ENCODE assay signal across 15 cellular contexts in the genomic region with DNA sequence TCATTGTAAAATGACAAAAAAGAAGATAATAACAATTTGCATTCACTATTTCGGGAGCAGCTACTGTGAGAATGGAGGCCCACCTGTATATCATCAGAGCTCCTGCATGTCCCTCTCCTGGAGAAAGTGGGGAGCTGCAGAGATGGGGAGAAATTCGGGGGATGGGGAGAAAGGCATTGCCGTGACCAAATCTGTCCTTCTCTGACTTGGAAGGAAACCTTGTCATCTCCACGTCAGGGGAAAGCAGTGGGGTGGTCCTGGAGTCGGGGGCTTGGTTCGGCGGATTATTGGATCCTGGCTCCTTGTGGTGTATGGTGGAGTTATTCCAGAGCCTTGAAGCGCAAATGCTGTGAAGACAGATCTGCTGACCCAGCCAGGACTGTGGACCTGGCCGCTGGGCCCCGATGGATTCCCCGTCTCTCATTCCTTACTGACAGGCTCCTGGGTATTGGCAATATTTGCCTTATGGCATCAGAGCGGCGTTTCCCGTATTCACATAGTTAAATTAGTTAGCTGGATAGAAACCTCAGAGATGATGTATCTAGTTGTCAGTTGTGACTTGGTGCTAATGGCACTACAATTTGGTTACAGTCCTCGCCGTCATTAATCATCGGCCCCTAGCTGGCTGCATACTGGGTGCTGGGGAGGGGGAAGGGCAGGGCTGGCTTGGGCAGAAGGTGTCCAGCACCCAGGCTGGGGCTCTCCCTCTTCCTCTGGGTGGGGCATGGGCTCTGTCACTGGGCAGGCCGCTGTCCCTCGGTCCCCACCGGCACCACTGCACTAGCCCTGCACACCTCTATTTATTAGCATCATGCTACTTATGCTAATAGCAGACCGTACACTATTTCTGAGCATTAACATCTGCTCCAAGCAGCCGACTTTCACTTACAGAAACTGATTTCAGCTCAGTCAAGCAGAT. TPM values are rescaled to one million over a fixed set of nuclear protein-coding genes. Genes with fewer than 3 reads are reported as not detected.
A peak's percentile ranks its signal among the peaks of the same experiment; 100 is the strongest.
DNase-seq lines count a peak whose midpoint lies in the region; TF ChIP-seq lines count a peak whose summit lies in the region.
"Had no signal": no experiment of that assay in that cellular context is flagged by ENCODE, and none has a peak within 500 bp of the region (broad histone marks: within the 10 kb centered on the region; RNA-seq: fewer than 3 reads in every experiment).

No MANE protein-coding gene starts in this region.

- peaks cover 76% of the 10 kb centered on the region for H3K27me3 Mint-ChIP-seq in nephron progenitor cell (ENCODE audit: low read depth, poor library complexity)
- H3K27me3 Mint-ChIP-seq in activated naive CD8-positive, alpha-beta T cell treated with anti-CD3 and anti-CD28 coated beads for 36 hours = peaks cover 21% of the 10 kb centered on the region

- H3K4me1 Mint-ChIP-seq in nephron progenitor cell = peaks cover 44% of the 10 kb centered on the region
- no peaks in the 10 kb centered on the region for H3K4me1 Mint-ChIP-seq in activated naive CD8-positive, alpha-beta T cell treated with anti-CD3 and anti-CD28 coated beads for 36 hours

- H3K36me3 Mint-ChIP-seq in nephron progenitor cell (ENCODE audit: low read depth) = no peaks in the 10 kb centered on the region
- no peaks in the 10 kb centered on the region for H3K36me3 Mint-ChIP-seq in activated naive CD8-positive, alpha-beta T cell treated with anti-CD3 and anti-CD28 coated beads for 36 hours
- H3K36me3 Mint-ChIP-seq: activated CD4-positive, alpha-beta memory T cell treated with anti-CD3 and anti-CD28 coated beads for 36 hours had no signal

- peak; percentile 27 for TF ChIP-seq CTCF in GM12873 (IDR thresholded peaks at IDR 0.05; ENCODE audit: insufficient read depth, low read depth, low read length, missing control alignments)
- TF ChIP-seq CTCF in choroid plexus epithelial cell (conservative IDR thresholded peaks at IDR 0.05; ENCODE audit: low read depth, low read length) = peak; percentile 36
- TF ChIP-seq CTCF in nephron progenitor cell (IDR thresholded peaks at IDR 0.05) = peak; percentile 30

- H3K4me3 Mint-ChIP-seq in nephron progenitor cell = no peak overlapping the region
- H3K4me3 Mint-ChIP-seq in activated naive CD8-positive, alpha-beta T cell treated with anti-CD3 and anti-CD28 coated beads for 36 hours = no peak overlapping the region
- H3K4me3 Mint-ChIP-seq: activated CD4-positive, alpha-beta memory T cell treated with anti-CD3 and anti-CD28 coated beads for 36 hours had no signal

- DNase-seq in NCI-H1417 (lab: John Stamatoyannopoulos, UW) = peak in 2 of 3 experiments; percentile 69 to 82
- DNase-seq in choroid plexus epithelial cell (ENCODE audit: low read depth) = peak; percentile 3
- no peak for DNase-seq in nephron progenitor cell
- no peak for DNase-seq in activated naive CD8-positive, alpha-beta T cell treated with anti-CD3 and anti-CD28 coated beads for 36 hours
- no peak for DNase-seq in activated effector memory CD4-positive, alpha-beta T cell treated with Interleukin-2 at 50 U/mL for 16 hours
- DNase-seq in NCI-H345 (lab: John Stamatoyannopoulos, UW) = no peak
- DNase-seq in UCSD-AML1 (lab: John Stamatoyannopoulos, UW; ENCODE audit: unreplicated experiment) = no peak
- DNase-seq: activated CD4-positive, alpha-beta memory T cell treated with anti-CD3 and anti-CD28 coated beads for 36 hours; activated gamma-delta T cell treated with Interleukin-2 at 50 U/mL for 16 hours; Caco-2; pancreas; stimulated activated CD4-positive, alpha-beta T cell treated with anti-CD3 and anti-CD28 coated beads, Interleukin-15, amount 100 ng/mL, for 24 hours had no signal

- H3K4me3 ChIP-seq in choroid plexus epithelial cell (ENCODE audit: low read depth, low read length) = no peak overlapping the region
- H3K4me3 ChIP-seq: pancreas, tibial nerve had no signal

- no peak overlapping the region for H3K27ac Mint-ChIP-seq in nephron progenitor cell
- H3K27ac Mint-ChIP-seq in activated naive CD8-positive, alpha-beta T cell treated with anti-CD3 and anti-CD28 coated beads for 36 hours = no peak overlapping the region
- H3K27ac Mint-ChIP-seq: activated CD4-positive, alpha-beta memory T cell treated with anti-CD3 and anti-CD28 coated beads for 36 hours had no signal

- no peaks in the 10 kb centered on the region for H3K9me3 Mint-ChIP-seq in nephron progenitor cell
- no peaks in the 10 kb centered on the region for H3K9me3 Mint-ChIP-seq in activated naive CD8-positive, alpha-beta T cell treated with anti-CD3 and anti-CD28 coated beads for 36 hours
- H3K9me3 Mint-ChIP-seq: activated CD4-positive, alpha-beta memory T cell treated with anti-CD3 and anti-CD28 coated beads for 36 hours had no signal

RNA-seq across cellular contexts. Expression of a gene that starts 31.7 kb away (rescaled TPM):
- not detected for total RNA-seq in activated naive CD8-positive, alpha-beta T cell treated with anti-CD3 and anti-CD28 coated beads for 36 hours
- total RNA-seq: activated CD4-positive, alpha-beta memory T cell treated with anti-CD3 and anti-CD28 coated beads for 36 hours; LHCN-M2; tibial nerve had no signal

Comparison
In these comparisons a context has a peak if more than half of its experiments do, and no peak if none do; other contexts are left out.
1. DNase-seq: peak in NCI-H1417 (2 of 3) and choroid plexus epithelial cell (single experiment); none in nephron progenitor cell (single experiment), activated naive CD8-positive, alpha-beta T cell treated with anti-CD3 and anti-CD28 coated beads for 36 hours (single experiment), activated effector memory CD4-positive, alpha-beta T cell treated with Interleukin-2 at 50 U/mL for 16 hours (single experiment), NCI-H345 (single experiment) and UCSD-AML1 (single experiment).
2. Peak in every context shown above with its lines, with median percentiles within 50 percentile points of each other: CTCF ChIP-seq.